8 cellular contexts compared by ENCODE assay signal in the genomic region with DNA sequence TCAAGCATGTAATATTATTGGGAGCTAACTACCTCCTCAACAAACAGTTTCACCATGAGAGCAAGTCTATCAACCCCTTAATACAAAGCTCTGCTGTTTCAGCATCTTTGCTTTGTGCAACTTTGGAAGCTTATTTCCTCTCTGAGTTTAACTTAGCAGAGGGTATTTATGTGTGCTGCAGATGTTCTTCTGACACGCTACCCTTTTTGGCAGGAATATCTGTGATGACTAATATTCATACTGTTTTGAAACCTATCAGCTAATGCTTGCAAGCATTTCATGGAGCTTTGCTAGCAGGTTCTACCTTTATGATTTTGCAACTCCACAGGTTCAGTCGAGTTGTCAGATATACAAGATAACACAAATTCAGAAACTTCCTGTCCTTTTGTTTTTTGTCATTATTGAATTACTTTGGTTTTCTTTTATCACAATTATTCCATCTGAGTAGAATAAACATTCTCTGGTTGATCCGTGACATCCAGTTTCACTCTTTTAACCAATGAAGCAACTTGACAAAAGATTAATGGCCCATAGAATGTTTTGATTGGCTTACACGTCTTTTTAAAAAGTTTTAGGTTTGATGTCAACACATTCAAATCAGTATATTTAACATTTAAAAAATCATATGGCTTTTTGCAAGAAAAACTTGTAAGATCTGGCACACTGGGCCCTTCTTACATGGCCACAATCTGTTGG. TPM values are rescaled to one million over a fixed set of nuclear protein-coding genes. Genes with fewer than 3 reads are reported as not detected.
DNase-seq lines count a peak whose midpoint lies in the region; ATAC-seq and TF ChIP-seq lines count a peak whose summit lies in the region.

No MANE protein-coding gene starts in this region.

- H3K27me3 ChIP-seq in A673 (replicated peaks; ENCODE audit: insufficient read depth, low read depth, low read length, poor library complexity) (no peaks in the 10 kb centered on the region), transverse colon (no peaks in the 10 kb centered on the region)

- 33 to 34% methylated on average over 3 to 4 of the region's 4 CpGs for WGBS in transverse colon (ENCODE audit: low coverage in 1 of 2), 2 donors

- POLR2A ChIA-PET in A673 (lab: Charles Lee; ENCODE audit: low non-redundant PET): no interaction called here

- intact Hi-C loops in A673 (cut with micrococcal nuclease; ENCODE audit: unreplicated experiment) (no loop called here), transverse colon (cut with DNase I; ENCODE audit: low total_unique reads) (no loop called here)

- H3K36me3 ChIP-seq in A673 (ENCODE audit: insufficient read depth, low read length, poor library complexity, severe bottlenecking) (no peaks in the 10 kb centered on the region), transverse colon (no peaks in the 10 kb centered on the region)

- H3K4me3 ChIP-seq in A673 (ENCODE audit: low read depth, low read length, poor library complexity, severe bottlenecking) (no peak overlapping the region), transverse colon (no peak overlapping the region)

- DNase-seq in A673 (ENCODE audit: low spot score) (peak; percentile 45), transverse colon (no peak), NCI-H2196 (lab: John Stamatoyannopoulos, UW; ENCODE audit: unreplicated experiment) (no peak), OCI-M1 (lab: John Stamatoyannopoulos, UW) (no peak), NCI-H748 treated with DMSO at 0.1 percent for 48 hours (lab: John Stamatoyannopoulos, UW) (no peak)

- H3K4me1 ChIP-seq in A673 (ENCODE audit: insufficient read depth, low read length, poor library complexity, severe bottlenecking) (peaks cover 16% of the 10 kb centered on the region), transverse colon (peaks cover 0 to 23% (median 0%) of the 10 kb centered on the region in 4 donors)

- TF ChIP-seq POLR2A in transverse colon (IDR thresholded peaks at IDR 0.05): no peak

- H3K27ac ChIP-seq in A673 (ENCODE audit: low read depth, low read length, poor library complexity, severe bottlenecking): no peak overlapping the region
- H3K27ac ChIP-seq in transverse colon: peak overlapping the region; percentile 26 to 45 (median 34)

- CTCF ChIA-PET in A673 (lab: Charles Lee): interaction anchor here (0.6 kb wide), 1 partner anchor 36 kb away, joined by 3 read pairs; no protein-coding TSS in a partner anchor

- no TSS peak for BruUV-seq in A673 (replicated peaks; lab: Mats Ljungman, UMichigan)

- TF ChIP-seq CTCF in A673 (conservative IDR thresholded peaks at IDR 0.05; ENCODE audit: low read depth, low read length) (no peak), transverse colon (IDR thresholded peaks at IDR 0.05) (no peak)

- ATAC-seq in GM19328 (IDR thresholded peaks at IDR 0.05; ENCODE audit: unreplicated experiment): peak; percentile 40
- ATAC-seq in HG03571 (IDR thresholded peaks at IDR 0.05; ENCODE audit: unreplicated experiment): peak; percentile 36
- peak; percentile 73 for ATAC-seq in esophagus mucosa

- no peaks in the 10 kb centered on the region for H3K9me3 ChIP-seq in A673 (ENCODE audit: low read depth, low read length, poor library complexity, severe bottlenecking)
- no peaks in the 10 kb centered on the region for H3K9me3 ChIP-seq in transverse colon

- TF ChIP-seq EP300 in transverse colon (IDR thresholded peaks at IDR 0.05; ENCODE audit: low read depth): no peak

- in situ Hi-C loops in transverse colon (cut with MboI; ENCODE audit: low pct_ligation_motif_present in 1 of 4, low pct_unique_long_range_greater_than_20kb in 1 of 4, low sequenced_read_pairs in 3 of 4): no loop called here

RNA-seq across cellular contexts. Expression of gene SLC9A9, which starts 1.7 kb away (rescaled TPM):
- 1.4 and 2.0 TPM in 2 replicates for total RNA-seq in A673 (2021)
- total RNA-seq in esophagus mucosa: 14.6 TPM
- total RNA-seq in transverse colon: 10 to 100 TPM in 2 of 4 donors, 1 to 10 TPM in 2; 1.1 to 15.9 (median 9.7) TPM
